In genomic region chr11:120577624-120578363, GRCh38 we compare ENCODE assay signal across 2 cellular contexts.
TF ChIP-seq lines count a peak whose summit lies in the region.

No MANE protein-coding gene starts in this region.

TF ChIP-seq in SK-N-SH, 30 proteins besides CTCF, POLR2A, EP300 and RAD21:
- TF ChIP-seq REST (IDR thresholded peaks at IDR 0.05; ENCODE audit: low read depth, low read length) (0 out of 2 replicates have a peak, but pooled peaks have one; percentile 25), TEAD4 (IDR thresholded peaks at IDR 0.05; ENCODE audit: borderline replicate concordance, insufficient read depth) (no peak)

TF ChIP-seq in SK-N-SH treated with all-trans-retinoic acid at 6 μM for 48 hours, 23 proteins besides CTCF, POLR2A, EP300 and RAD21 (continued from another document):
- TF ChIP-seq ZC3H10 (CRISPR knock-in tag; IDR thresholded peaks at IDR 0.05) = no peak
- TF ChIP-seq CREB5 (CRISPR knock-in tag; IDR thresholded peaks at IDR 0.05; ENCODE audit: low read depth) = no peak
- no peak for TF ChIP-seq CSRNP3 (CRISPR knock-in tag; IDR thresholded peaks at IDR 0.05)
- TF ChIP-seq ZNF565 (CRISPR knock-in tag; conservative IDR thresholded peaks at IDR 0.05; ENCODE audit: low read depth) = no peak
- no peak for TF ChIP-seq POU6F1 (CRISPR knock-in tag; IDR thresholded peaks at IDR 0.05; ENCODE audit: borderline replicate concordance, low read depth)
- TF ChIP-seq TSHZ2 (CRISPR knock-in tag; IDR thresholded peaks at IDR 0.05) = no peak
- TF ChIP-seq TCF4 (CRISPR knock-in tag; IDR thresholded peaks at IDR 0.05; ENCODE audit: borderline replicate concordance) = no peak
